20 cellular contexts compared by ENCODE assay signal in the genomic region with DNA sequence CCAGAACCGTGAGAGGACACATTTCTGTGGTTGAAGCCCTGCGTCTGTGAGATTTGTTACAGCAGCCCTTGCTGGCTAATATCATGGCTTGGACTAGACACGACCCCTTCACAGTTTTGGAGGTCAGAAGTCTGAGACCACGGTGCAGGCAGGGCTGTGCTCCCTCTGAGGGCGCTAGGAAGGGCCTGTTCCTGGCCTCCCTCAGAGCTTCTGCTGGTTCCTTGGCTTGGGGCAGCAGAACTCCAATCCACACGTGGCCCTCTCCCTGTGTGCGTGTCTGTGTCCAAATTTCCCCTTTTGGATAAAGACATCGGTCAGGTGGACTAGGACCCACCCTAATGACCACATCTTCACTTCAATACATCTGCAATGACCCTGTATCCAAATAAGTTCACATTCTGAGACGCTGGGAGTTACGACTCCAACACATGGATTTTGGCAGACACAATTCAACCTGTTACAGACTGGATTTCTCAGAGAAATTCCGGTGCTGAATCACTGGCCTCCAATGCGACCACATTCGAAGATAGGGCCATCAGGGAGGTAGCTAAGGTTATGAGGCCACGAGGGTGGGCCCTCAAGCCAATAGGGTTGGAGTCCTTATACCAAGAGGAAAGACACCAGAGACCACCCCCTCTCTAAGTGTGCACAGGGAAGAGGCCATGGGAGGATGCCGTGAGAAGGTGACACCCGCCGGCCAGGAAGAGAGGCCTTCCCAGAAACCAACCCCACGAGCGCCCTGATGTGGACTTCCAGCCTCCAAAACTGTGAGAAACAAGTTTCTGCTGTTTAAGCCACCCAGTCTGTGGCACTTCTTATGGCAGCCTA. TPM values are rescaled to one million over a fixed set of nuclear protein-coding genes. Genes with fewer than 3 reads are reported as not detected.
DNase-seq lines count a peak whose midpoint lies in the region; ATAC-seq, FAIRE-seq and TF ChIP-seq lines count a peak whose summit lies in the region.
"Had no signal": no experiment of that assay in that cellular context is flagged by ENCODE, and none has a peak within 500 bp of the region (broad histone marks: within the 10 kb centered on the region; RNA-seq: fewer than 3 reads in every experiment).

No MANE protein-coding gene starts in this region.

- H3K27me3 Mint-ChIP-seq in natural killer cell treated with Interleukin-12 subunit alpha and Interleukin-12 subunit beta and Interleukin-15 and Interleukin-18, amount 100 ng/mL, for 72 hours: no peaks in the 10 kb centered on the region
- H3K27me3 Mint-ChIP-seq: activated naive CD4-positive, alpha-beta T cell treated with anti-CD3 and anti-CD28 coated beads, Interleukin-2, amount 50 U/mL, for 24 hours had no signal

- no peak for FAIRE-seq in HepG2 (lab: Jason Lieb, UNC)
- FAIRE-seq: astrocyte had no signal

- peak overlapping the region in 5 of 11 experiments; percentile 23 to 56 (median 45); a peak in 6 of 22 replicates for H3K27ac ChIP-seq in BLaER1 treated with 17β-estradiol and CSF1 and Interleukin-3, amounts not matched to agents 10 nM and 100 nM
- no peak overlapping the region for H3K27ac ChIP-seq in colonic mucosa
- no peak overlapping the region for H3K27ac ChIP-seq in HepG2 (ENCODE audit: extremely low read length, insufficient read depth, low read length)
- H3K27ac ChIP-seq: left lung had no signal

- peak; percentile 6 for DNase-seq in GM13976 (ENCODE audit: low spot score)
- peak; percentile 14 for DNase-seq in colonic mucosa
- no peak for DNase-seq in natural killer cell treated with Interleukin-12 subunit alpha and Interleukin-12 subunit beta and Interleukin-15 and Interleukin-18, amount 100 ng/mL, for 72 hours (ENCODE audit: low spot score)
- DNase-seq in RKO (ENCODE audit: low spot score): no peak
- no peak for DNase-seq in NCI-H524 treated with DMSO at 0.1 percent for 48 hours (lab: John Stamatoyannopoulos, UW)
- no peak for DNase-seq in HepG2 (ENCODE audit: low spot score)
- DNase-seq in iPS-NIHi7 (ENCODE audit: extremely low spot score): no peak
- DNase-seq: activated CD4-positive, alpha-beta T cell treated with anti-CD3 and anti-CD28 coated beads, Interleukin-2, amount 50 U/mL, for 1 hour; activated T-cell treated with anti-CD3 and anti-CD28 coated beads, Interleukin-2, amount 50 U/mL, for 4 hours; GOT3; left lung; NCI-H82; OCI-M1; SHP77; substantia nigra; T-helper 1 cell had no signal

- in situ Hi-C loops in GM13976 (cut with MboI; ENCODE audit: low sequenced_read_pairs, unreplicated experiment): no loop called here
- in situ Hi-C loops in HepG2 (cut with HindIII; ENCODE audit: extremely low pct_ligation_motif_present, low pct_unique_long_range_greater_than_20kb): loop anchor here (25.0 kb wide), 1 partner anchor 369 kb away; the partner anchor contains the start of gene HSP90AA1

- TF ChIP-seq POLR2A in HepG2 (IDR thresholded peaks at IDR 0.05; ENCODE audit: insufficient read depth in 1 of 2, low read depth in 2 of 2, low read length in 2 of 2): no peak

- intact Hi-C loops in colonic mucosa (cut with DNase I): no loop called here
- intact Hi-C loops in HepG2 (cut with micrococcal nuclease; ENCODE audit: unreplicated experiment): no loop called here

- H3K9ac ChIP-seq in BLaER1 treated with 17β-estradiol and CSF1 and Interleukin-3, amounts not matched to agents 10 nM and 100 nM: peak overlapping the region in 4 of 11 experiments; percentile 20 to 49 (median 37); a peak in 5 of 22 replicates
- H3K9ac ChIP-seq in colonic mucosa (ENCODE audit: low read depth in 2 of 2, low read length in 2 of 2) (no peak overlapping the region), HepG2 (ENCODE audit: insufficient read depth, low read depth, low read length) (no peak overlapping the region)

- peaks cover 62 to 66% of the 10 kb centered on the region in 2 donors for H3K4me1 Mint-ChIP-seq in natural killer cell treated with Interleukin-12 subunit alpha and Interleukin-12 subunit beta and Interleukin-15 and Interleukin-18, amount 100 ng/mL, for 72 hours (ENCODE audit: low read depth in 2 of 2)

- peak overlapping the region; percentile 31 to 72 (median 59); a peak in 16 of 22 replicates for H3K4me2 ChIP-seq in BLaER1 treated with 17β-estradiol and CSF1 and Interleukin-3, amounts not matched to agents 10 nM and 100 nM
- H3K4me2 ChIP-seq in HepG2 (ENCODE audit: low read depth, low read length): no peak overlapping the region

- no peak for TF ChIP-seq RAD21 in HepG2 (CRISPR knock-in tag; IDR thresholded peaks at IDR 0.05)

- TF ChIP-seq EP300 in HepG2 (IDR thresholded peaks at IDR 0.05; ENCODE audit: low read depth in 2 of 2, low read length in 2 of 2) (no peak), HepG2 (CRISPR knock-in tag; IDR thresholded peaks at IDR 0.05; ENCODE audit: borderline replicate concordance) (no peak)

- H3K4me3 Mint-ChIP-seq in natural killer cell treated with Interleukin-12 subunit alpha and Interleukin-12 subunit beta and Interleukin-15 and Interleukin-18, amount 100 ng/mL, for 72 hours: peak overlapping the region; percentile 10
- H3K4me3 Mint-ChIP-seq: activated naive CD4-positive, alpha-beta T cell treated with anti-CD3 and anti-CD28 coated beads, Interleukin-2, amount 50 U/mL, for 24 hours; activated T-cell treated with anti-CD3 and anti-CD28 coated beads, Interleukin-2, amount 50 U/mL, for 4 hours had no signal

- H3K79me2 ChIP-seq in HepG2 (ENCODE audit: insufficient read depth, low read length): no peaks in the 10 kb centered on the region

- CTCF ChIA-PET in HepG2 (lab: Yijun Ruan, JAX; ENCODE audit: low intra/inter-chr PET ratio, low total read pairs): no interaction called here

- no peak overlapping the region for H2AFZ ChIP-seq in HepG2 (ENCODE audit: low read length)

- H3K36me3 Mint-ChIP-seq in natural killer cell treated with Interleukin-12 subunit alpha and Interleukin-12 subunit beta and Interleukin-15 and Interleukin-18, amount 100 ng/mL, for 72 hours: peaks cover 6% of the 10 kb centered on the region
- H3K36me3 Mint-ChIP-seq: activated naive CD4-positive, alpha-beta T cell treated with anti-CD3 and anti-CD28 coated beads, Interleukin-2, amount 50 U/mL, for 24 hours had no signal

- H3K4me1 ChIP-seq in BLaER1 treated with 17β-estradiol and CSF1 and Interleukin-3, amounts not matched to agents 10 nM and 100 nM: peaks cover 41 to 67% (median 52%) of the 10 kb centered on the region in 10 experiments
- no peaks in the 10 kb centered on the region for H3K4me1 ChIP-seq in colonic mucosa
- H3K4me1 ChIP-seq in HepG2 (ENCODE audit: insufficient read depth, low read length): peaks cover 42% of the 10 kb centered on the region

- H3K4me3 ChIP-seq in BLaER1 treated with 17β-estradiol and CSF1 and Interleukin-3, amounts not matched to agents 10 nM and 100 nM: no peak overlapping the region
- H3K4me3 ChIP-seq in colonic mucosa: no peak overlapping the region
- no peak overlapping the region for H3K4me3 ChIP-seq in HepG2 (replicated peaks in 1 of 3; ENCODE audit: insufficient read depth in 1 of 3, low read depth in 2 of 3, low read length in 3 of 3)
- H3K4me3 ChIP-seq: left lung had no signal

- H3K27me3 ChIP-seq in BLaER1 treated with 17β-estradiol and CSF1 and Interleukin-3, amounts not matched to agents 10 nM and 100 nM: no peaks in the 10 kb centered on the region
- H3K27me3 ChIP-seq in colonic mucosa (no peaks in the 10 kb centered on the region), HepG2 (ENCODE audit: control insufficient read depth in 1 of 2, insufficient read depth in 2 of 2, low read length in 2 of 2) (peaks cover 0 to 15% of the 10 kb centered on the region in 2 experiments; a peak in 3 of 5 replicates)

- WGBS in HepG2 (ENCODE audit: low lambda C conversion rate): 61% methylated on average over 12 of the region's 19 CpGs

- no peaks in the 10 kb centered on the region for H3K9me3 Mint-ChIP-seq in natural killer cell treated with Interleukin-12 subunit alpha and Interleukin-12 subunit beta and Interleukin-15 and Interleukin-18, amount 100 ng/mL, for 72 hours
- H3K9me3 Mint-ChIP-seq: activated naive CD4-positive, alpha-beta T cell treated with anti-CD3 and anti-CD28 coated beads, Interleukin-2, amount 50 U/mL, for 24 hours; activated T-cell treated with anti-CD3 and anti-CD28 coated beads, Interleukin-2, amount 50 U/mL, for 4 hours had no signal

- peak overlapping the region; percentile 69 to 70 for H3K27ac Mint-ChIP-seq in natural killer cell treated with Interleukin-12 subunit alpha and Interleukin-12 subunit beta and Interleukin-15 and Interleukin-18, amount 100 ng/mL, for 72 hours
- H3K27ac Mint-ChIP-seq: activated naive CD4-positive, alpha-beta T cell treated with anti-CD3 and anti-CD28 coated beads, Interleukin-2, amount 50 U/mL, for 24 hours; CD14-positive monocyte had no signal

- ATAC-seq in natural killer cell treated with Interleukin-12 subunit alpha and Interleukin-12 subunit beta and Interleukin-15 and Interleukin-18, amount 100 ng/mL, for 72 hours: no peak
- ATAC-seq in HepG2: no peak
- ATAC-seq: activated T-cell treated with anti-CD3 and anti-CD28 coated beads, Interleukin-2, amount 50 U/mL, for 4 hours; left lung had no signal

- POLR2A ChIA-PET in HepG2 (lab: Yijun Ruan, JAX): interaction anchor here (0.8 to 1.2 kb wide), 2 partner anchors 10 to 13 kb away, joined by 3 to 4 read pairs; no protein-coding TSS in a partner anchor

- BruUV-seq in HepG2 (replicated peaks; lab: Mats Ljungman, UMichigan): no TSS peak

- no peaks in the 10 kb centered on the region for H4K20me1 ChIP-seq in BLaER1 treated with 17β-estradiol and CSF1 and Interleukin-3, amounts not matched to agents 10 nM and 100 nM
- H4K20me1 ChIP-seq in HepG2 (ENCODE audit: insufficient read depth, low read length): no peaks in the 10 kb centered on the region

- peaks cover 15 to 41% (median 23%) of the 10 kb centered on the region in 11 experiments for H3K9me3 ChIP-seq in BLaER1 treated with 17β-estradiol and CSF1 and Interleukin-3, amounts not matched to agents 10 nM and 100 nM (replicated peaks in 1 of 11)
- no peaks in the 10 kb centered on the region for H3K9me3 ChIP-seq in colonic mucosa
- H3K9me3 ChIP-seq in HepG2 (ENCODE audit: low read length): no peaks in the 10 kb centered on the region

- no peaks in the 10 kb centered on the region for H3K36me3 ChIP-seq in BLaER1 treated with 17β-estradiol and CSF1 and Interleukin-3, amounts not matched to agents 10 nM and 100 nM
- no peaks in the 10 kb centered on the region for H3K36me3 ChIP-seq in colonic mucosa
- no peaks in the 10 kb centered on the region for H3K36me3 ChIP-seq in HepG2 (replicated peaks in 1 of 2; ENCODE audit: control insufficient read depth in 1 of 2, insufficient read depth in 2 of 2, low read length in 2 of 2)
- H3K36me3 ChIP-seq: left lung had no signal

- TF ChIP-seq CTCF in GM13976 (IDR thresholded peaks at IDR 0.05; ENCODE audit: borderline replicate concordance, control extremely low read depth, extremely low read depth, insufficient read depth, missing control alignments): no peak
- TF ChIP-seq CTCF in colonic mucosa (IDR thresholded peaks at IDR 0.05): no peak
- TF ChIP-seq CTCF in HepG2 (CRISPR knock-in tag; IDR thresholded peaks at IDR 0.05): no peak

RNA-seq across cellular contexts. Expression of gene PPP2R5C, which starts 43.6 kb away (rescaled TPM):
- total RNA-seq in colonic mucosa (100 to 1,000 TPM; 146 to 153 TPM), HepG2 (2016; rRNA removed; fragmentation: Illumina TruSeq; extraction: Trizol) (74.3 and 94.8 TPM in 2 replicates)
- total RNA-seq in natural killer cell treated with Interleukin-12 subunit alpha and Interleukin-12 subunit beta and Interleukin-15 and Interleukin-18, amount 100 ng/mL, for 72 hours: 100 to 1,000 TPM; 149 to 210 TPM
- total RNA-seq in HepG2 (2016; cell fraction: cytosol; rRNA removed; fragmentation: Illumina TruSeq; extraction: Trizol; ENCODE audit: low read depth): 82.8 and 86.5 TPM in 2 replicates
- total RNA-seq in HepG2 (2016; cell fraction: insoluble cytoplasmic fraction; rRNA removed; fragmentation: Illumina TruSeq; extraction: Trizol): 71.4 and 92.2 TPM in 2 replicates
- 125 and 142 TPM in 2 replicates for total RNA-seq in HepG2 (2016; cell fraction: membrane; rRNA removed; fragmentation: Illumina TruSeq; extraction: Trizol)
- 51.6 and 56.6 TPM in 2 replicates for total RNA-seq in HepG2 (2016; cell fraction: nucleus; rRNA removed; fragmentation: Illumina TruSeq; extraction: Trizol)
- 68.1 and 78.5 TPM in 2 replicates for polyA plus RNA-seq in HepG2 (2011; rRNA removed)
- 38.4 and 55.1 TPM in 2 replicates for polyA plus RNA-seq in HepG2 (2011; cell fraction: cytosol; rRNA removed)
- 57.2 and 60.5 TPM in 2 replicates for polyA plus RNA-seq in HepG2 (2011; cell fraction: nucleus; rRNA removed)
- 61.1 and 92.0 TPM in 2 replicates for polyA plus RNA-seq in HepG2 (2012)
- 97.1 and 105 TPM in 2 replicates for polyA plus RNA-seq in HepG2 (2016; cell fraction: cytosol; fragmentation: Illumina TruSeq; extraction: Trizol; ENCODE audit: low read depth)
- 87.9 and 89.9 TPM in 2 replicates for polyA plus RNA-seq in HepG2 (2016; cell fraction: insoluble cytoplasmic fraction; fragmentation: Illumina TruSeq; extraction: Trizol; ENCODE audit: low read depth)
- 110 and 121 TPM in 2 replicates for polyA plus RNA-seq in HepG2 (2016; cell fraction: membrane; fragmentation: Illumina TruSeq; extraction: Trizol; ENCODE audit: low read depth)
- 63.8 and 64.0 TPM in 2 replicates for polyA plus RNA-seq in HepG2 (2016; cell fraction: nucleus; fragmentation: Illumina TruSeq; extraction: Trizol; ENCODE audit: insufficient read depth, low read depth)
- 69.0 and 106 TPM in 2 replicates for polyA minus RNA-seq in HepG2 (2011; rRNA and poly(A)+ RNA removed; ENCODE audit: low replicate concordance)
- polyA minus RNA-seq in HepG2 (2011; cell fraction: cytosol; rRNA and poly(A)+ RNA removed): 67.1 and 70.9 TPM in 2 replicates
- polyA minus RNA-seq in HepG2 (2011; cell fraction: nucleus; rRNA and poly(A)+ RNA removed): 110 and 115 TPM in 2 replicates

Comparison
In these comparisons a context has a peak if more than half of its experiments do, and no peak if none do; other contexts are left out.
1. DNase-seq: peak in GM13976 (single experiment) and colonic mucosa (single experiment); none in natural killer cell treated with Interleukin-12 subunit alpha and Interleukin-12 subunit beta and Interleukin-15 and Interleukin-18, amount 100 ng/mL, for 72 hours (single experiment), RKO (single experiment), NCI-H524 treated with DMSO at 0.1 percent for 48 hours (single experiment), HepG2 (single experiment) and iPS-NIHi7 (single experiment).